ENCODE assay signal across 16 cellular contexts in genomic region chr13:71067164-71067815, GRCh38.
DNase-seq lines count a peak whose midpoint lies in the region; ATAC-seq and TF ChIP-seq lines count a peak whose summit lies in the region.
"Had no signal": no experiment of that assay in that cellular context is flagged by ENCODE, and none has a peak within 500 bp of the region (broad histone marks: within the 10 kb centered on the region; RNA-seq: fewer than 3 reads in every experiment).

No MANE protein-coding gene starts in this region.

- H3K36me3 Mint-ChIP-seq in nephron progenitor cell (ENCODE audit: low read depth) = no peaks in the 10 kb centered on the region
- H3K36me3 Mint-ChIP-seq: activated naive CD4-positive, alpha-beta T cell treated with anti-CD3 and anti-CD28 coated beads, Interleukin-2, amount 10 ng/mL, durations not matched to agents 7 days and 5 days had no signal

- H3K27me3 Mint-ChIP-seq in nephron progenitor cell (ENCODE audit: low read depth, poor library complexity) = no peaks in the 10 kb centered on the region
- H3K27me3 Mint-ChIP-seq: activated naive CD4-positive, alpha-beta T cell treated with anti-CD3 and anti-CD28 coated beads, Interleukin-2, amount 10 ng/mL, durations not matched to agents 7 days and 5 days; effector memory CD8-positive, alpha-beta T cell had no signal

- peaks cover under 1% of the 10 kb centered on the region for H3K9me3 Mint-ChIP-seq in nephron progenitor cell

- H3K27ac Mint-ChIP-seq in nephron progenitor cell = peak overlapping the region; percentile 40
- H3K27ac Mint-ChIP-seq: activated naive CD4-positive, alpha-beta T cell treated with anti-CD3 and anti-CD28 coated beads, Interleukin-2, amount 10 ng/mL, durations not matched to agents 7 days and 5 days; effector memory CD8-positive, alpha-beta T cell had no signal

- no peak for ATAC-seq in HG03378 (IDR thresholded peaks at IDR 0.05; ENCODE audit: unreplicated experiment)
- ATAC-seq: effector memory CD8-positive, alpha-beta T cell; left lung had no signal

- peak; percentile 12 for DNase-seq in DMS 273 treated with DMSO at 0.1 percent for 48 hours (lab: John Stamatoyannopoulos, UW)
- DNase-seq in NCI-H524 (lab: John Stamatoyannopoulos, UW) = peak; percentile 78 to 89
- DNase-seq in astrocyte of the hippocampus (ENCODE audit: low read depth, low spot score) = peak; percentile 11
- DNase-seq in nephron progenitor cell = no peak
- no peak for DNase-seq in stimulated activated CD4-positive, alpha-beta T cell treated with anti-CD3 and anti-CD28 coated beads, Interleukin-4, amount 100 ng/mL, for 1 hour
- DNase-seq in activated CD8-positive, alpha-beta memory T cell treated with anti-CD3 and anti-CD28 coated beads, Interleukin-2, amount 50 U/mL, for 4 hours = no peak
- no peak for DNase-seq in activated naive CD4-positive, alpha-beta T cell treated with anti-CD3 and anti-CD28 coated beads, Interleukin-2, amount 50 U/mL, for 16 hours
- DNase-seq: activated CD4-positive, alpha-beta T cell treated with anti-CD3 and anti-CD28 coated beads for 48 hours; activated naive CD4-positive, alpha-beta T cell treated with anti-CD3 and anti-CD28 coated beads, Interleukin-2, amount 10 ng/mL, durations not matched to agents 7 days and 5 days; effector memory CD8-positive, alpha-beta T cell; hypothalamus; left lung; NCI-H1694; stimulated activated CD4-positive, alpha-beta T cell treated with anti-CD3 and anti-CD28 coated beads, Interleukin-2, amount 100 ng/mL, for 24 hours; T-helper 2 cell had no signal

- no peak overlapping the region for H3K4me3 Mint-ChIP-seq in nephron progenitor cell
- H3K4me3 Mint-ChIP-seq: activated naive CD4-positive, alpha-beta T cell treated with anti-CD3 and anti-CD28 coated beads, Interleukin-2, amount 10 ng/mL, durations not matched to agents 7 days and 5 days; effector memory CD8-positive, alpha-beta T cell had no signal

- peaks cover 5% of the 10 kb centered on the region for H3K4me1 Mint-ChIP-seq in nephron progenitor cell
- H3K4me1 Mint-ChIP-seq: activated naive CD4-positive, alpha-beta T cell treated with anti-CD3 and anti-CD28 coated beads, Interleukin-2, amount 10 ng/mL, durations not matched to agents 7 days and 5 days had no signal

- peak; percentile 35 for TF ChIP-seq CTCF in nephron progenitor cell (IDR thresholded peaks at IDR 0.05)

Comparison
In these comparisons a context has a peak if more than half of its experiments do, and no peak if none do; other contexts are left out.
1. DNase-seq: peak in DMS 273 treated with DMSO at 0.1 percent for 48 hours (single experiment), NCI-H524 (2 of 2) and astrocyte of the hippocampus (single experiment); none in nephron progenitor cell (single experiment), stimulated activated CD4-positive, alpha-beta T cell treated with anti-CD3 and anti-CD28 coated beads, Interleukin-4, amount 100 ng/mL, for 1 hour (single experiment), activated CD8-positive, alpha-beta memory T cell treated with anti-CD3 and anti-CD28 coated beads, Interleukin-2, amount 50 U/mL, for 4 hours (single experiment) and activated naive CD4-positive, alpha-beta T cell treated with anti-CD3 and anti-CD28 coated beads, Interleukin-2, amount 50 U/mL, for 16 hours (single experiment).